ENCODE assay signal across 16 cellular contexts in genomic region chr10:6034371-6034770, GRCh38. TPM values are rescaled to one million over a fixed set of nuclear protein-coding genes. Genes with fewer than 3 reads are reported as not detected.
DNase-seq lines count a peak whose midpoint lies in the region; ATAC-seq and TF ChIP-seq lines count a peak whose summit lies in the region.
"Had no signal": no experiment of that assay in that cellular context is flagged by ENCODE, and none has a peak within 500 bp of the region (broad histone marks: within the 10 kb centered on the region; RNA-seq: fewer than 3 reads in every experiment).

No MANE protein-coding gene starts in this region.

- no peak overlapping the region for H4K8ac ChIP-seq in H9 (replicated peaks; ENCODE audit: insufficient read length, low read depth, low read length)

- H3K4me3 ChIP-seq in BLaER1 treated with 17β-estradiol and CSF1 and Interleukin-3, amounts not matched to agents 10 nM and 100 nM = peak overlapping the region in 1 of 10 experiments; percentile 0; a peak in 2 of 20 replicates
- H3K4me3 ChIP-seq in CD8-positive, alpha-beta memory T cell (ENCODE audit: low read length) = no peak overlapping the region
- no peak overlapping the region for H3K4me3 ChIP-seq in naive thymus-derived CD4-positive, alpha-beta T cell (ENCODE audit: low read length)
- H3K4me3 ChIP-seq: SJCRH30, skin epidermis, tibial nerve had no signal

- no peak overlapping the region for H4K5ac ChIP-seq in H9 (ENCODE audit: insufficient read length, low read depth, low read length)

- H3K4me2 ChIP-seq in BLaER1 treated with 17β-estradiol and CSF1 and Interleukin-3, amounts not matched to agents 10 nM and 100 nM = peak overlapping the region in 10 of 11 experiments; percentile 11 to 93 (median 76); a peak in 16 of 22 replicates
- no peak overlapping the region for H3K4me2 ChIP-seq in H9 (ENCODE audit: insufficient read depth, insufficient read length, low read length)

- no peak overlapping the region for H3K18ac ChIP-seq in H9 (ENCODE audit: insufficient read length, low read depth, low read length)

- peaks cover 0 to 13% (median 0%) of the 10 kb centered on the region in 3 donors for H3K36me3 Mint-ChIP-seq in CD8-positive, alpha-beta memory T cell
- peaks cover 90% of the 10 kb centered on the region for H3K36me3 Mint-ChIP-seq in activated naive CD8-positive, alpha-beta T cell treated with anti-CD3 and anti-CD28 coated beads, Interleukin-2, amount 50 U/mL, for 24 hours (ENCODE audit: low read depth)
- peaks cover 3 to 46% (median 4%) of the 10 kb centered on the region in 5 donors for H3K36me3 Mint-ChIP-seq in naive thymus-derived CD4-positive, alpha-beta T cell
- peaks cover 0 to 12% (median 8%) of the 10 kb centered on the region in 3 experiments; a peak in 4 of 7 replicates for H3K36me3 Mint-ChIP-seq in H9 (ENCODE audit: insufficient read depth in 1 of 3, low read depth in 3 of 3)

- no peaks in the 10 kb centered on the region; a peak in 2 of 22 replicates for H4K20me1 ChIP-seq in BLaER1 treated with 17β-estradiol and CSF1 and Interleukin-3, amounts not matched to agents 10 nM and 100 nM
- H4K20me1 ChIP-seq in H9 (ENCODE audit: control insufficient read depth, insufficient read depth, insufficient read length) = no peaks in the 10 kb centered on the region

- no CpG with 5 or more reads among the region's 1 CpG for WGBS in H9 (ENCODE audit: extremely low coverage, insufficient read length, low lambda C conversion rate)

- no peak overlapping the region for H2BK20ac ChIP-seq in H9 (ENCODE audit: low read depth, low read length, poor library complexity, severe bottlenecking)

- H3K27me3 ChIP-seq in BLaER1 treated with 17β-estradiol and CSF1 and Interleukin-3, amounts not matched to agents 10 nM and 100 nM = peaks cover 0 to 26% (median 19%) of the 10 kb centered on the region in 11 experiments; a peak in 13 of 22 replicates
- H3K27me3 ChIP-seq in CD8-positive, alpha-beta memory T cell (ENCODE audit: insufficient read depth, low read length, poor library complexity, severe bottlenecking) = no peaks in the 10 kb centered on the region
- no peaks in the 10 kb centered on the region for H3K27me3 ChIP-seq in naive thymus-derived CD4-positive, alpha-beta T cell (ENCODE audit: control insufficient read depth in 2 of 2, insufficient read depth in 2 of 2, low read length in 2 of 2)
- no peaks in the 10 kb centered on the region for H3K27me3 ChIP-seq in H9 (ENCODE audit: insufficient read depth, low read length)
- H3K27me3 ChIP-seq: SJCRH30, tibial nerve had no signal

- POLR2A ChIA-PET in CD8-positive, alpha-beta memory T cell (lab: Charles Lee) = no interaction called here
- POLR2A ChIA-PET in naive thymus-derived CD4-positive, alpha-beta T cell (lab: Charles Lee) = interaction anchor here (0.7 to 2.2 kb wide), 6 partner anchors 15 to 178 kb away, joined by 3 to 8 read pairs (median 3); no protein-coding TSS in a partner anchor

- peak overlapping the region in 2 of 11 experiments; percentile 63 to 72; a peak in 4 of 22 replicates for H3K9ac ChIP-seq in BLaER1 treated with 17β-estradiol and CSF1 and Interleukin-3, amounts not matched to agents 10 nM and 100 nM
- no peak overlapping the region for H3K9ac ChIP-seq in H9 (ENCODE audit: extremely low read depth, insufficient read length, low read length)

- no peak overlapping the region for H3K23ac ChIP-seq in H9 (ENCODE audit: insufficient read length, low read depth, low read length)

- peaks cover 0 to 11% (median 4%) of the 10 kb centered on the region in 5 donors for H3K9me3 Mint-ChIP-seq in CD8-positive, alpha-beta memory T cell
- H3K9me3 Mint-ChIP-seq in activated naive CD8-positive, alpha-beta T cell treated with anti-CD3 and anti-CD28 coated beads, Interleukin-2, amount 50 U/mL, for 24 hours = peaks cover 14% of the 10 kb centered on the region
- H3K9me3 Mint-ChIP-seq in naive thymus-derived CD4-positive, alpha-beta T cell = peaks cover 0 to 19% (median 5%) of the 10 kb centered on the region in 11 donors
- peaks cover 13 to 14% of the 10 kb centered on the region in 2 experiments for H3K9me3 Mint-ChIP-seq in H9

- no peak overlapping the region for H2BK5ac ChIP-seq in H9 (ENCODE audit: insufficient read length, low read length)

- H3K27ac ChIP-seq in BLaER1 treated with 17β-estradiol and CSF1 and Interleukin-3, amounts not matched to agents 10 nM and 100 nM = peak overlapping the region in 3 of 11 experiments; percentile 53 to 76 (median 72); a peak in 7 of 22 replicates
- peak overlapping the region; percentile 46 for H3K27ac ChIP-seq in CD8-positive, alpha-beta memory T cell (ENCODE audit: low read depth, low read length)
- peak overlapping the region; percentile 1 for H3K27ac ChIP-seq in naive thymus-derived CD4-positive, alpha-beta T cell (ENCODE audit: low read depth, low read length)
- no peak overlapping the region for H3K27ac ChIP-seq in H9 (ENCODE audit: insufficient read length, low read depth, low read length)
- H3K27ac ChIP-seq: SJCRH30, tibial nerve had no signal

- H2BK15ac ChIP-seq in H9 (ENCODE audit: low read depth, low read length) = no peak overlapping the region

- H3K79me2 ChIP-seq in H9 (ENCODE audit: insufficient read depth, low read length) = no peaks in the 10 kb centered on the region

- no peak overlapping the region for H3K4me3 Mint-ChIP-seq in CD8-positive, alpha-beta memory T cell
- H3K4me3 Mint-ChIP-seq in activated naive CD8-positive, alpha-beta T cell treated with anti-CD3 and anti-CD28 coated beads, Interleukin-2, amount 50 U/mL, for 24 hours = no peak overlapping the region
- H3K4me3 Mint-ChIP-seq in naive thymus-derived CD4-positive, alpha-beta T cell = no peak overlapping the region
- H3K4me3 Mint-ChIP-seq in H9 = no peak overlapping the region

- peaks cover 31 to 63% (median 38%) of the 10 kb centered on the region in 10 experiments for H3K4me1 ChIP-seq in BLaER1 treated with 17β-estradiol and CSF1 and Interleukin-3, amounts not matched to agents 10 nM and 100 nM
- H3K4me1 ChIP-seq in CD8-positive, alpha-beta memory T cell (ENCODE audit: insufficient read depth, low read length) = peaks cover 35% of the 10 kb centered on the region
- peaks cover 29 to 36% of the 10 kb centered on the region in 2 donors for H3K4me1 ChIP-seq in naive thymus-derived CD4-positive, alpha-beta T cell (ENCODE audit: control insufficient read depth in 2 of 2, insufficient read depth in 2 of 2, low read length in 2 of 2)
- H3K4me1 ChIP-seq in H9 (ENCODE audit: insufficient read depth, low read length) = no peaks in the 10 kb centered on the region
- H3K4me1 ChIP-seq: BE2C, SJCRH30 had no signal

- H3K23me2 ChIP-seq in H9 (ENCODE audit: insufficient read length, low read depth, low read length, poor library complexity, severe bottlenecking) = no peaks in the 10 kb centered on the region

- no peak overlapping the region for H3K56ac ChIP-seq in H9 (ENCODE audit: insufficient read length, low read depth, low read length)

- CTCF ChIA-PET in CD8-positive, alpha-beta memory T cell (lab: Charles Lee) = interaction anchor here (0.7 to 7.0 kb wide), 4 partner anchors 17 to 52 kb away, joined by 3 to 37 read pairs (median 8); no protein-coding TSS in a partner anchor
- CTCF ChIA-PET in naive thymus-derived CD4-positive, alpha-beta T cell (lab: Charles Lee) = interaction anchor here (0.7 to 2.1 kb wide), 3 partner anchors 20 to 332 kb away, joined by 3 to 16 read pairs (median 3); no protein-coding TSS in a partner anchor

- H3T11ph ChIP-seq in H9 (ENCODE audit: low read length) = no peak overlapping the region

- no peak overlapping the region for H2BK12ac ChIP-seq in H9 (ENCODE audit: insufficient read length, low read depth, low read length)

- DNase-seq in CD8-positive, alpha-beta memory T cell = no peak
- DNase-seq in activated naive CD8-positive, alpha-beta T cell treated with anti-CD3 and anti-CD28 coated beads, Interleukin-2, amount 50 U/mL, for 24 hours = peak; percentile 1
- no peak for DNase-seq in naive thymus-derived CD4-positive, alpha-beta T cell
- DNase-seq in NCI-H146 treated with DMSO at 0.1 percent for 48 hours (lab: John Stamatoyannopoulos, UW; ENCODE audit: unreplicated experiment) (no peak), H9 (no peak), DMS53 (lab: John Stamatoyannopoulos, UW) (no peak), NCI-H1694 (lab: John Stamatoyannopoulos, UW) (no peak)
- DNase-seq: BE2C, DMS153, NCI-H1436, NCI-H774, PC-3, SJCRH30 had no signal

- H3K4ac ChIP-seq in H9 (ENCODE audit: low read depth, low read length) = no peak overlapping the region

- no peak overlapping the region for H3K14ac ChIP-seq in H9 (ENCODE audit: insufficient read depth, low read length)

- no peaks in the 10 kb centered on the region for H3K79me1 ChIP-seq in H9 (ENCODE audit: insufficient read depth, low read depth, low read length, poor library complexity, severe bottlenecking)

- peaks cover 0 to 7% (median 0%) of the 10 kb centered on the region in 11 experiments; a peak in 4 of 22 replicates for H3K36me3 ChIP-seq in BLaER1 treated with 17β-estradiol and CSF1 and Interleukin-3, amounts not matched to agents 10 nM and 100 nM
- no peaks in the 10 kb centered on the region for H3K36me3 ChIP-seq in CD8-positive, alpha-beta memory T cell (ENCODE audit: insufficient read depth, low read length)
- H3K36me3 ChIP-seq in naive thymus-derived CD4-positive, alpha-beta T cell (ENCODE audit: control insufficient read depth in 2 of 3, insufficient read depth in 3 of 3, low read length in 3 of 3) = no peaks in the 10 kb centered on the region
- H3K36me3 ChIP-seq: BE2C, SJCRH30, tibial nerve had no signal

- peaks cover 18 to 32% (median 25%) of the 10 kb centered on the region in 11 experiments for H3K9me3 ChIP-seq in BLaER1 treated with 17β-estradiol and CSF1 and Interleukin-3, amounts not matched to agents 10 nM and 100 nM (replicated peaks in 1 of 11)
- H3K9me3 ChIP-seq in CD8-positive, alpha-beta memory T cell (ENCODE audit: low read length) = no peaks in the 10 kb centered on the region
- H3K9me3 ChIP-seq in naive thymus-derived CD4-positive, alpha-beta T cell (ENCODE audit: control insufficient read depth in 2 of 3, low read length in 3 of 3) = no peaks in the 10 kb centered on the region
- no peaks in the 10 kb centered on the region for H3K9me3 ChIP-seq in H9 (ENCODE audit: control insufficient read depth, low read depth, low read length)
- H3K9me3 ChIP-seq: BE2C, SJCRH30 had no signal

- intact Hi-C loops in naive thymus-derived CD4-positive, alpha-beta T cell (cut with micrococcal nuclease) = no loop called here

- H3K27ac Mint-ChIP-seq in CD8-positive, alpha-beta memory T cell = no peak overlapping the region
- peak overlapping the region; percentile 69 for H3K27ac Mint-ChIP-seq in activated naive CD8-positive, alpha-beta T cell treated with anti-CD3 and anti-CD28 coated beads, Interleukin-2, amount 50 U/mL, for 24 hours
- H3K27ac Mint-ChIP-seq in naive thymus-derived CD4-positive, alpha-beta T cell = peak overlapping the region in 4 of 9 donors; percentile 24 to 92 (median 41)
- no peak overlapping the region for H3K27ac Mint-ChIP-seq in H9

- TF ChIP-seq CTCF in H9 (conservative IDR thresholded peaks at IDR 0.05) = no peak

- H2BK120ac ChIP-seq in H9 (ENCODE audit: low read depth, low read length, poor library complexity, severe bottlenecking) = no peak overlapping the region

- no peak overlapping the region for H4K91ac ChIP-seq in H9 (ENCODE audit: insufficient read length, low read depth, low read length)

- no peak overlapping the region for H2AK5ac ChIP-seq in H9 (ENCODE audit: insufficient read length, low read length)

- ATAC-seq in activated naive CD8-positive, alpha-beta T cell treated with anti-CD3 and anti-CD28 coated beads, Interleukin-2, amount 50 U/mL, for 24 hours = no peak
- ATAC-seq in naive thymus-derived CD4-positive, alpha-beta T cell = no peak
- ATAC-seq: PC-3 had no signal

- no peak overlapping the region for H2AFZ ChIP-seq in H9 (ENCODE audit: low read length)

- no peaks in the 10 kb centered on the region for H3K27me3 Mint-ChIP-seq in CD8-positive, alpha-beta memory T cell
- no peaks in the 10 kb centered on the region for H3K27me3 Mint-ChIP-seq in activated naive CD8-positive, alpha-beta T cell treated with anti-CD3 and anti-CD28 coated beads, Interleukin-2, amount 50 U/mL, for 24 hours
- H3K27me3 Mint-ChIP-seq in naive thymus-derived CD4-positive, alpha-beta T cell = no peaks in the 10 kb centered on the region
- H3K27me3 Mint-ChIP-seq in H9 (ENCODE audit: low read depth) = peaks cover 6% of the 10 kb centered on the region; the same call in 1 of the 2 replicates

- peaks cover 37 to 46% (median 43%) of the 10 kb centered on the region in 3 donors for H3K4me1 Mint-ChIP-seq in CD8-positive, alpha-beta memory T cell
- H3K4me1 Mint-ChIP-seq in activated naive CD8-positive, alpha-beta T cell treated with anti-CD3 and anti-CD28 coated beads, Interleukin-2, amount 50 U/mL, for 24 hours = peaks cover 76% of the 10 kb centered on the region
- peaks cover 32 to 64% (median 44%) of the 10 kb centered on the region in 7 donors for H3K4me1 Mint-ChIP-seq in naive thymus-derived CD4-positive, alpha-beta T cell
- no peaks in the 10 kb centered on the region for H3K4me1 Mint-ChIP-seq in H9

RNA-seq across cellular contexts. Expression of gene IL2RA, which starts 27.8 kb away (rescaled TPM):
- total RNA-seq in CD8-positive, alpha-beta memory T cell = 1,000 to 10,000 TPM; 1,178 to 1,224 TPM
- polyA plus RNA-seq in CD8-positive, alpha-beta memory T cell = 8.3 TPM
- 100 to 1,000 TPM in 1 of 5 experiments, 10 to 100 TPM in 1, 1 to 10 TPM in 3; 2.5 to 266 (median 6.7) TPM for total RNA-seq in naive thymus-derived CD4-positive, alpha-beta T cell
- polyA plus RNA-seq in naive thymus-derived CD4-positive, alpha-beta T cell = 1 to 10 TPM in 1 of 2 donors, under 1 TPM in 1; 0.85 to 3.0 TPM
- not detected in 2 replicates for total RNA-seq in H9 (2021)
- total RNA-seq: PC-3, SJCRH30 had no signal

RNA-seq across cellular contexts. Expression of gene RBM17, which starts 54.5 kb away (rescaled TPM):
- 100 to 1,000 TPM; 269 to 282 TPM for total RNA-seq in CD8-positive, alpha-beta memory T cell
- polyA plus RNA-seq in CD8-positive, alpha-beta memory T cell = 91.8 TPM
- total RNA-seq in naive thymus-derived CD4-positive, alpha-beta T cell = 100 to 1,000 TPM; 120 to 158 (median 127) TPM
- polyA plus RNA-seq in naive thymus-derived CD4-positive, alpha-beta T cell = 10 to 100 TPM; 66.6 to 83.0 TPM
- total RNA-seq in H9 (2021) = 123 and 124 TPM in 2 replicates

RNA-seq across cellular contexts. Expression of gene IL15RA, which starts 57.0 kb away (rescaled TPM):
- total RNA-seq in CD8-positive, alpha-beta memory T cell = 10 to 100 TPM; 30.1 to 33.5 TPM
- polyA plus RNA-seq in CD8-positive, alpha-beta memory T cell = 19.8 TPM
- 10 to 100 TPM in 1 of 5 experiments, 1 to 10 TPM in 4; 3.5 to 24.9 (median 5.6) TPM for total RNA-seq in naive thymus-derived CD4-positive, alpha-beta T cell
- 1 to 10 TPM; 2.9 to 7.6 TPM for polyA plus RNA-seq in naive thymus-derived CD4-positive, alpha-beta T cell
- total RNA-seq in H9 (2021) = 0.18 and 0.31 TPM in 2 replicates
- total RNA-seq: SJCRH30 had no signal

Comparison
In these comparisons a context has a peak if more than half of its experiments do, and no peak if none do; other contexts are left out.
1. RNA of gene IL2RA, which starts 27.8 kb away (total RNA-seq): 1,178 to 1,224 TPM in CD8-positive, alpha-beta memory T cell; 2.5 to 266 TPM in naive thymus-derived CD4-positive, alpha-beta T cell and not detected in H9; every median in the first group is over 4 times any median in the second.